In genomic region chr1:175319112-175319911, GRCh38 we compare ENCODE assay signal across 8 cellular contexts.
DNase-seq lines count a peak whose midpoint lies in the region; ATAC-seq and TF ChIP-seq lines count a peak whose summit lies in the region.

No MANE protein-coding gene starts in this region.

- peak; percentile 73 for DNase-seq in AG10803 (ENCODE audit: low read depth)
- DNase-seq in HL-60 (ENCODE audit: low read depth in 1 of 2, low spot score in 1 of 2), result peak; percentile 35 to 51
- DNase-seq in OCI-M1 (lab: John Stamatoyannopoulos, UW), result peak; percentile 82
- peak; percentile 74 for DNase-seq in activated T-cell treated with anti-CD3 and anti-CD28 coated beads, Interleukin-2, amount 50 U/mL, for 1 hour
- peak; percentile 75 for DNase-seq in fibroblast of mammary gland (ENCODE audit: low read depth)
- peak; percentile 35 to 74 (median 50) for DNase-seq in stimulated activated naive CD4-positive, alpha-beta T cell (lab: John Stamatoyannopoulos, UW)

- no peaks in the 10 kb centered on the region for H3K9me3 ChIP-seq in neural cell (ENCODE audit: low read length)

- H3K4me2 ChIP-seq in neural cell (ENCODE audit: low read length), result no peak overlapping the region

- peak; percentile 82 for ATAC-seq in GM18909 (IDR thresholded peaks at IDR 0.05; ENCODE audit: poor library complexity, unreplicated experiment)

- H3K79me2 ChIP-seq in neural cell (replicated peaks; ENCODE audit: insufficient read depth, low read length), result no peaks in the 10 kb centered on the region

- no peak overlapping the region for H2AFZ ChIP-seq in neural cell (ENCODE audit: low read depth, low read length)

- H3K27ac ChIP-seq in HL-60 (replicated peaks) (peak overlapping the region; percentile 17; the same call in 1 of the 2 replicates), neural cell (ENCODE audit: low read length) (no peak overlapping the region)

- H3K9me2 ChIP-seq in neural cell (ENCODE audit: insufficient read depth, low read length), result no peaks in the 10 kb centered on the region

- peak; percentile 94 for TF ChIP-seq CTCF in AG10803 (conservative IDR thresholded peaks at IDR 0.05; ENCODE audit: low read length)
- peak; percentile 78 for TF ChIP-seq CTCF in HL-60 (IDR thresholded peaks at IDR 0.05; ENCODE audit: insufficient read depth, low read length)
- TF ChIP-seq CTCF in fibroblast of mammary gland (conservative IDR thresholded peaks at IDR 0.05; ENCODE audit: control insufficient read depth, insufficient read depth, low read depth, low read length), result peak; percentile 93
- peak; percentile 65 for TF ChIP-seq CTCF in neural cell (IDR thresholded peaks at IDR 0.05; ENCODE audit: poor library complexity, severe bottlenecking)

- H3K4me3 ChIP-seq in AG10803 (ENCODE audit: low read length), result no peak overlapping the region
- H3K4me3 ChIP-seq in HL-60 (replicated peaks; ENCODE audit: insufficient read depth, low read length), result no peak overlapping the region
- no peak overlapping the region for H3K4me3 ChIP-seq in fibroblast of mammary gland (ENCODE audit: control insufficient read depth, low read depth, low read length)
- H3K4me3 ChIP-seq in neural cell (ENCODE audit: low read length), result no peak overlapping the region

- H3K36me3 ChIP-seq in neural cell (ENCODE audit: insufficient read depth, low read length), result no peaks in the 10 kb centered on the region

- no peak overlapping the region for H3K9ac ChIP-seq in neural cell (ENCODE audit: low read length)

- TF ChIP-seq RAD21 in neural cell (conservative IDR thresholded peaks at IDR 0.05), result peak; percentile 63

- no peaks in the 10 kb centered on the region for H3F3A ChIP-seq in neural cell (ENCODE audit: insufficient read depth, low read length, poor library complexity, severe bottlenecking)

- H4K20me1 ChIP-seq in neural cell (ENCODE audit: insufficient read depth), result no peaks in the 10 kb centered on the region

- TF ChIP-seq EP300 in neural cell (conservative IDR thresholded peaks at IDR 0.05; ENCODE audit: poor library complexity, severe bottlenecking), result no peak

- H3K27me3 ChIP-seq in HL-60 (ENCODE audit: insufficient read depth, poor library complexity, severe bottlenecking), result no peaks in the 10 kb centered on the region
- no peaks in the 10 kb centered on the region for H3K27me3 ChIP-seq in neural cell (ENCODE audit: insufficient read depth, low read depth, low read length)

TF ChIP-seq in neural cell, 6 proteins besides CTCF, POLR2A, EP300 and RAD21:
- TF ChIP-seq MXI1 (conservative IDR thresholded peaks at IDR 0.05; ENCODE audit: poor library complexity, severe bottlenecking) (no peak), SMC3 (conservative IDR thresholded peaks at IDR 0.05; ENCODE audit: poor library complexity) (peak; percentile 76)
